2 cellular contexts compared by ENCODE assay signal in genomic region chr1:162070825-162071224, GRCh38.
A peak's percentile ranks its signal among the peaks of the same experiment; 100 is the strongest.
TF ChIP-seq lines count a peak whose summit lies in the region.

No MANE protein-coding gene starts in this region.

TF ChIP-seq in endothelial cell of umbilical vein, 7 proteins besides CTCF, POLR2A, EP300 and RAD21:
- TF ChIP-seq EZH2 (IDR thresholded peaks at IDR 0.05; ENCODE audit: borderline replicate concordance, low read depth, low read length, severe bottlenecking): no peak
- TF ChIP-seq MYC (IDR thresholded peaks at IDR 0.05; ENCODE audit: low read depth, low read length): no peak
- no peak for TF ChIP-seq GATA2 (IDR thresholded peaks at IDR 0.05; ENCODE audit: insufficient read depth, insufficient read length, low read depth, low read length)
- TF ChIP-seq JUN (IDR thresholded peaks at IDR 0.05; ENCODE audit: borderline replicate concordance, insufficient read depth, insufficient read length, low read depth): no peak
- TF ChIP-seq FOS (IDR thresholded peaks at IDR 0.05; ENCODE audit: borderline replicate concordance, insufficient read depth, low read length): no peak
- TF ChIP-seq MAX (IDR thresholded peaks at IDR 0.05; ENCODE audit: insufficient read depth, insufficient read length): no peak

TF ChIP-seq in neural cell, 6 proteins besides CTCF, POLR2A, EP300 and RAD21:
- TF ChIP-seq POLR2AphosphoS5 (IDR thresholded peaks at IDR 0.05) (peak; percentile 10), SMC3 (conservative IDR thresholded peaks at IDR 0.05; ENCODE audit: poor library complexity) (no peak)
